Comparison of ENCODE assay signal across 9 cellular contexts in the genomic region with DNA sequence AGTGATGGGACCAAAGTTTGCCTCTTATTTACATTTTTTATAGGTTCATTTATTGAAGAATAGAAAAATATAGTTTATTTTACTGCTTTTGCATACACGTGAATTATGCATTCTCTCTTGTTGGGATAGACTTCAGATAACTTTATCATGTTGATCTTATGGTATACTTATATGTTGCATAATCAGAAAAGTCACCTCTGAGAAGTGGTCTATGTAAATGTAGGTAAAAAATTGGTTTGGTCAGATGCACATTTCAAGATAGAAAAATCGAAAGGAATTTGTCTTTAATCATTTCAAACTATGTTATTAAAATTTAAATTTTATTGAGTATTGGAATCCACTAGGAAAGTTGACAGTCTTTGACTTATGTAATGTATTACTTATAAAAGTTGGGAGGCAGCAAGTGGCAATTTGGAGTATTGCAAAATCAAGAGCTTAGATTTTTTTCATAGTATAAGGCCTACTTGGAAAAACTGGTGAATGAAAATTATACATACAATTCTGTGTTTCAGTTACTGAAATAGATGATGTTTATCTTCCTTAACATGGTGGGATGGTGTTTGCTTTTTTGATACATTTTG. TPM values are rescaled to one million over a fixed set of nuclear protein-coding genes. Genes with fewer than 3 reads are reported as not detected.
A peak's percentile ranks its signal among the peaks of the same experiment; 100 is the strongest.
DNase-seq lines count a peak whose midpoint lies in the region; ATAC-seq and TF ChIP-seq lines count a peak whose summit lies in the region.
"Had no signal": no experiment of that assay in that cellular context is flagged by ENCODE, and none has a peak within 500 bp of the region (broad histone marks: within the 10 kb centered on the region; RNA-seq: fewer than 3 reads in every experiment).

No MANE protein-coding gene starts in this region.

- DNase-seq in AG04450 (ENCODE audit: low read depth, low spot score) (no peak), HCT116 (ENCODE audit: low read depth, low spot score) (no peak), mesenchymal stem cell (no peak), NCI-H524 (lab: John Stamatoyannopoulos, UW) (no peak), cerebellar cortex (ENCODE audit: low spot score) (no peak)
- no peak for DNase-seq in activated naive CD8-positive, alpha-beta T cell treated with anti-CD3 and anti-CD28 coated beads, Interleukin-2, amount 50 U/mL, for 24 hours

- H2AK5ac ChIP-seq in mesenchymal stem cell (ENCODE audit: low read length, severe bottlenecking), result no peak overlapping the region

- no TSS peak for BruUV-seq in HCT116 (replicated peaks; lab: Mats Ljungman, UMichigan)

- peak overlapping the region; percentile 80 for H3K4me3 ChIP-seq in AG04450 (ENCODE audit: low read depth, low read length)
- peak overlapping the region in 1 of 2 experiments; percentile 81; a peak in 1 of 4 replicates for H3K4me3 ChIP-seq in HCT116 (replicated peaks in 1 of 2; ENCODE audit: low read depth in 1 of 2, low read length in 2 of 2)
- peak overlapping the region in 1 of 2 experiments; percentile 93 for H3K4me3 ChIP-seq in mesenchymal stem cell (ENCODE audit: insufficient read depth in 1 of 2, low read depth in 1 of 2, low read length in 2 of 2)

- peak overlapping the region; percentile 98 for H3K4me3 Mint-ChIP-seq in activated naive CD8-positive, alpha-beta T cell treated with anti-CD3 and anti-CD28 coated beads, Interleukin-2, amount 50 U/mL, for 24 hours

- TF ChIP-seq CTCF in AG04450 (IDR thresholded peaks at IDR 0.05; ENCODE audit: low read depth, low read length) (no peak), HCT116 (IDR thresholded peaks at IDR 0.05 in 2 of 3, conservative IDR thresholded peaks at IDR 0.05 in 1 of 3; ENCODE audit: borderline replicate concordance in 1 of 3, insufficient read depth in 1 of 3, low read depth in 2 of 3, low read length in 2 of 3) (no peak)

- no peak for TF ChIP-seq POLR2A in HCT116 (IDR thresholded peaks at IDR 0.05; ENCODE audit: borderline replicate concordance, extremely low read depth, insufficient read depth, insufficient read length)

- peaks cover 11 to 22% of the 10 kb centered on the region in 2 experiments; a peak in 3 of 4 replicates for H3K4me1 ChIP-seq in HCT116 (ENCODE audit: control insufficient read depth in 1 of 2, insufficient read depth in 2 of 2, low read length in 2 of 2)
- H3K4me1 ChIP-seq in mesenchymal stem cell (ENCODE audit: control insufficient read depth, insufficient read depth, low read depth, low read length), result no peaks in the 10 kb centered on the region

- no CpG with 5 or more reads among the region's 2 CpGs for WGBS in mesenchymal stem cell

- no peak overlapping the region for H2BK12ac ChIP-seq in mesenchymal stem cell (ENCODE audit: low read length in 2 of 2)

- ATAC-seq in HCT116 (no peak), HG03460 (IDR thresholded peaks at IDR 0.05; ENCODE audit: unreplicated experiment) (no peak), GM19324 (IDR thresholded peaks at IDR 0.05; ENCODE audit: low FRiP score, unreplicated experiment) (no peak)
- no peak for ATAC-seq in activated naive CD8-positive, alpha-beta T cell treated with anti-CD3 and anti-CD28 coated beads, Interleukin-2, amount 50 U/mL, for 24 hours
- ATAC-seq: esophagus mucosa had no signal

- TF ChIP-seq RAD21 in HCT116 (IDR thresholded peaks at IDR 0.05; ENCODE audit: low read depth), result no peak

- H2BK120ac ChIP-seq in mesenchymal stem cell (ENCODE audit: low read depth, low read length), result no peak overlapping the region

- H3K36me3 ChIP-seq in HCT116 (ENCODE audit: control insufficient read depth in 1 of 2, insufficient read depth in 2 of 2, low read length in 2 of 2), result no peaks in the 10 kb centered on the region
- peaks cover 3 to 7% of the 10 kb centered on the region in 2 experiments for H3K36me3 ChIP-seq in mesenchymal stem cell (ENCODE audit: control insufficient read depth in 1 of 2, insufficient read depth in 2 of 2, low read depth in 1 of 2, low read length in 2 of 2)

- H4K20me1 ChIP-seq in HCT116 (ENCODE audit: insufficient read depth), result peaks cover 7% of the 10 kb centered on the region

- H3K27me3 ChIP-seq in AG04450 (ENCODE audit: control insufficient read depth, insufficient read depth, low read length) (no peaks in the 10 kb centered on the region), HCT116 (ENCODE audit: insufficient read depth, low read length) (no peaks in the 10 kb centered on the region), mesenchymal stem cell (ENCODE audit: control insufficient read depth in 1 of 2, insufficient read depth in 1 of 2, low read length in 2 of 2) (no peaks in the 10 kb centered on the region)

- peaks cover 68% of the 10 kb centered on the region for H3K79me2 ChIP-seq in HCT116 (ENCODE audit: insufficient read depth, low read length)

- no peak overlapping the region for H4K91ac ChIP-seq in mesenchymal stem cell (ENCODE audit: low read length)

- H3K4me2 ChIP-seq in HCT116 (ENCODE audit: low read length), result peak overlapping the region; percentile 90; the same call in 1 of the 2 replicates
- H3K4me2 ChIP-seq in mesenchymal stem cell (ENCODE audit: low read length, poor library complexity, severe bottlenecking), result no peak overlapping the region

- peaks cover 57% of the 10 kb centered on the region for H3K4me1 Mint-ChIP-seq in activated naive CD8-positive, alpha-beta T cell treated with anti-CD3 and anti-CD28 coated beads, Interleukin-2, amount 50 U/mL, for 24 hours

- H2BK15ac ChIP-seq in mesenchymal stem cell (ENCODE audit: low read depth, poor library complexity, severe bottlenecking), result no peak overlapping the region

- POLR2A ChIA-PET in AG04450 (lab: Yijun Ruan, JAX) (no interaction called here), HCT116 (lab: Charles Lee) (no interaction called here)

- H3K4ac ChIP-seq in mesenchymal stem cell (ENCODE audit: low read depth in 1 of 2, low read length in 2 of 2), result no peak overlapping the region

- no peaks in the 10 kb centered on the region for H3K9me2 ChIP-seq in HCT116 (ENCODE audit: insufficient read depth)

- CTCF ChIA-PET in AG04450 (lab: Charles Lee) (interaction anchor here (3.9 kb wide), 1 partner anchor 40 kb away, joined by 17 read pairs; no protein-coding TSS in a partner anchor), HCT116 (lab: Charles Lee) (no interaction called here)

- no peak overlapping the region for H3K14ac ChIP-seq in mesenchymal stem cell (ENCODE audit: low read length in 2 of 2)

- H3K27ac ChIP-seq in AG04450 (ENCODE audit: low read depth, low read length), result no peak overlapping the region
- no peak overlapping the region for H3K27ac ChIP-seq in HCT116 (ENCODE audit: low read depth, low read length)
- no peak overlapping the region for H3K27ac ChIP-seq in mesenchymal stem cell (ENCODE audit: low read length, poor library complexity, severe bottlenecking)

- H2AFZ ChIP-seq in HCT116 (ENCODE audit: low read depth, low read length, poor library complexity, severe bottlenecking) (no peak overlapping the region), mesenchymal stem cell (ENCODE audit: low read depth, low read length) (no peak overlapping the region)

- intact Hi-C loops in HCT116 (cut with micrococcal nuclease), result loop anchor here (2.0 kb wide), 1 partner anchor 65 kb away; the partner anchor contains the start of genes LOC128125822 and PTP4A1

- H3K9ac ChIP-seq in HCT116 (ENCODE audit: low read length), result no peak overlapping the region
- H3K9ac ChIP-seq in mesenchymal stem cell (ENCODE audit: low read length), result peak overlapping the region; percentile 94

- no peaks in the 10 kb centered on the region for H3K36me3 Mint-ChIP-seq in activated naive CD8-positive, alpha-beta T cell treated with anti-CD3 and anti-CD28 coated beads, Interleukin-2, amount 50 U/mL, for 24 hours (ENCODE audit: low read depth)

- H3K27me3 Mint-ChIP-seq in activated naive CD8-positive, alpha-beta T cell treated with anti-CD3 and anti-CD28 coated beads, Interleukin-2, amount 50 U/mL, for 24 hours, result no peaks in the 10 kb centered on the region

- H3K27ac Mint-ChIP-seq in activated naive CD8-positive, alpha-beta T cell treated with anti-CD3 and anti-CD28 coated beads, Interleukin-2, amount 50 U/mL, for 24 hours, result no peak overlapping the region

- H3K23ac ChIP-seq in mesenchymal stem cell (ENCODE audit: low read length in 2 of 2), result no peak overlapping the region

- no peaks in the 10 kb centered on the region for H3K79me1 ChIP-seq in mesenchymal stem cell (replicated peaks; ENCODE audit: low read length, poor library complexity, severe bottlenecking)

- RAD21 ChIA-PET in HCT116 (lab: Charles Lee; ENCODE audit: low non-redundant PET in 1 of 2, low total read pairs in 2 of 2, uncharacterized antibody in 2 of 2, unreplicated experiment in 2 of 2), result no interaction called here

- no peaks in the 10 kb centered on the region; the same call in 1 of the 2 replicates for H3K9me3 ChIP-seq in AG04450 (ENCODE audit: control insufficient read depth, insufficient read depth, low read length)
- no peaks in the 10 kb centered on the region for H3K9me3 ChIP-seq in HCT116 (ENCODE audit: control insufficient read depth in 1 of 2, insufficient read depth in 1 of 2, low read depth in 1 of 2, low read length in 2 of 2)
- H3K9me3 ChIP-seq in mesenchymal stem cell (ENCODE audit: control insufficient read depth, low read length), result no peaks in the 10 kb centered on the region

- no peak overlapping the region for H4K8ac ChIP-seq in mesenchymal stem cell (ENCODE audit: low read length)

- H2BK5ac ChIP-seq in mesenchymal stem cell (ENCODE audit: low read depth, low read length, poor library complexity, severe bottlenecking), result no peak overlapping the region

- no peak overlapping the region for H3K18ac ChIP-seq in mesenchymal stem cell (ENCODE audit: low read depth in 1 of 2, low read length in 2 of 2)

- H3K9me3 Mint-ChIP-seq in activated naive CD8-positive, alpha-beta T cell treated with anti-CD3 and anti-CD28 coated beads, Interleukin-2, amount 50 U/mL, for 24 hours, result no peaks in the 10 kb centered on the region

TF ChIP-seq in HCT116, 20 proteins besides CTCF, POLR2A, EP300 and RAD21 (continues in another document):
- TF ChIP-seq JUND (IDR thresholded peaks at IDR 0.05) (no peak), FOSL1 (IDR thresholded peaks at IDR 0.05; ENCODE audit: low read depth) (no peak), SIN3A (IDR thresholded peaks at IDR 0.05; ENCODE audit: low read depth) (no peak), POLR2AphosphoS5 (IDR thresholded peaks at IDR 0.05; ENCODE audit: low read depth, low read length) (no peak), YY1 (IDR thresholded peaks at IDR 0.05; ENCODE audit: extremely low read depth, insufficient replicate concordance, low read depth, low read length) (no peak), SRF (IDR thresholded peaks at IDR 0.05; ENCODE audit: low read depth) (no peak), EZH2phosphoT487 (IDR thresholded peaks at IDR 0.05; ENCODE audit: borderline replicate concordance) (no peak)
- TF ChIP-seq, protein P1, sequence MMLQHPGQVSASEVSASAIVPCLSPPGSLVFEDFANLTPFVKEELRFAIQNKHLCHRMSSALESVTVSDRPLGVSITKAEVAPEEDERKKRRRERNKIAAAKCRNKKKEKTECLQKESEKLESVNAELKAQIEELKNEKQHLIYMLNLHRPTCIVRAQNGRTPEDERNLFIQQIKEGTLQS (IDR thresholded peaks at IDR 0.05), result no peak

RNA-seq across cellular contexts. Expression of gene PHF3, which starts 2.4 kb away (rescaled TPM):
- polyA plus RNA-seq in AG04450 (2011; rRNA removed), result 16.2 and 26.6 TPM in 2 replicates
- polyA minus RNA-seq in AG04450 (2011; rRNA and poly(A)+ RNA removed), result 19.9 and 42.1 TPM in 2 replicates
- total RNA-seq in HCT116 (2021; ENCODE audit: unreplicated experiment), result 51.1 TPM
- 8.7 and 12.7 TPM in 2 replicates for polyA plus RNA-seq in HCT116 (2012)
- polyA plus RNA-seq in mesenchymal stem cell (2013, experiment 1 of 2), result 24.0 TPM
- 23.4 TPM for polyA plus RNA-seq in mesenchymal stem cell (2013, experiment 2 of 2)
